In the genomic region with DNA sequence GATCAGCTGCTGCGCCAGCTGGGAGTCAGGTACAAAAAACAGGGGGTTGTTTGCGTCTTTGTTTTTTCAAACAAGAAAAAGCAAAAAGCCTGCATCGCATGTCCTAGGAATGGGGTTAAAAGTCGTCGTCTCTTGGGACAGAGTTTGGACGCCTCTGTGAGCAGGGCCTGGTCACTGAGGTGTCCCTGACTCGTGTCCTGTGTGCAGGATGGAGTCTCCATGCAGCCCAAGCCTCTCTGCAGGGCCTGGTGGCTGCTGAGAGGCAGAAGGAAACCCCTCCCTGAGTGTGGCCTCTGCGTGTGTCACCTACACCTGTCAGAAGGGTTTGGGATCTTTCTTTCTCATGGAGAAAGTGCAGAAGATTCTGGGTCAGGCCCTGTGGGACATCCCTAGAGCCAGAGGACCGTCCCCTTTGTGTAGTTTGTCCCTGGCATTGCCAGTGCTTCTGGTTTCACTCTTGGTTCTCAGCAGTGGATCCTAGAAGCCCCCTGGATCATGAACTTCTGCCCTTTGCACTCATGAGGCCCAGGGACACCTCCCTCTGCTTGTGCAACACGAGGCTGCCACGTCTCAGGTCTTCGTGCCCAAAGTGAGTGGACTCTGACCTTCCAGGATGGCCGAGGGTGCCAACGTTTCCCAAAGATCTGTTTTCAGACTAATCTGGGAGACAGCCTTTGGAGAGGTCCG, we compare ENCODE assay signal across 21 cellular contexts.
"Had no signal": no experiment of that assay in that cellular context is flagged by ENCODE, and none has a peak within 500 bp of the region (broad histone marks: within the 10 kb centered on the region; RNA-seq: fewer than 3 reads in every experiment).

No MANE protein-coding gene starts in this region.

- H3K9ac ChIP-seq: neural progenitor cell had no signal

- H3K36me3 ChIP-seq: neural progenitor cell, prostate gland, right atrium auricular region, vagina had no signal

- H3K4me1 Mint-ChIP-seq: activated CD4-positive, alpha-beta T cell treated with anti-CD3 and anti-CD28 coated beads, Interleukin-2, amount 10 ng/mL, durations not matched to agents 7 days and 5 days had no signal

- H3K4me3 Mint-ChIP-seq: activated CD4-positive, alpha-beta T cell treated with anti-CD3 and anti-CD28 coated beads, Interleukin-2, amount 10 ng/mL, durations not matched to agents 7 days and 5 days; activated CD8-positive, alpha-beta T cell treated with anti-CD3 and anti-CD28 coated beads, Interleukin-2, amount 10 ng/mL, durations not matched to agents 7 days and 5 days; activated T-cell treated with anti-CD3 and anti-CD28 coated beads, Interleukin-2, amount 50 U/mL, for 72 hours; endodermal cell; neural progenitor cell had no signal

- H3K27me3 ChIP-seq: neural progenitor cell, right atrium auricular region, tibial nerve, vagina had no signal

- H3K9me3 Mint-ChIP-seq: activated CD4-positive, alpha-beta T cell treated with anti-CD3 and anti-CD28 coated beads, Interleukin-2, amount 10 ng/mL, durations not matched to agents 7 days and 5 days; activated T-cell treated with anti-CD3 and anti-CD28 coated beads, Interleukin-2, amount 50 U/mL, for 72 hours; endodermal cell; naive thymus-derived CD4-positive, alpha-beta T cell; neural progenitor cell had no signal

- H3K4me3 ChIP-seq: neural progenitor cell, prostate gland, right atrium auricular region, skin epidermis, tibial nerve, vagina had no signal

- ATAC-seq: activated CD8-positive, alpha-beta T cell treated with anti-CD3 and anti-CD28 coated beads, Interleukin-2, amount 10 ng/mL, durations not matched to agents 7 days and 5 days; activated T-cell treated with anti-CD3 and anti-CD28 coated beads, Interleukin-2, amount 50 U/mL, for 72 hours; left cardiac atrium; naive thymus-derived CD4-positive, alpha-beta T cell; SK-N-SH treated with all-trans-retinoic acid at 6 μM for 48 hours had no signal

- H3K27ac ChIP-seq: epithelial cell of prostate, neural progenitor cell, prostate gland, right atrium auricular region, skin epidermis, tibial nerve, vagina had no signal

- H3K27ac Mint-ChIP-seq: activated CD4-positive, alpha-beta T cell treated with anti-CD3 and anti-CD28 coated beads, Interleukin-2, amount 10 ng/mL, durations not matched to agents 7 days and 5 days; activated CD8-positive, alpha-beta T cell treated with anti-CD3 and anti-CD28 coated beads, Interleukin-2, amount 10 ng/mL, durations not matched to agents 7 days and 5 days; activated T-cell treated with anti-CD3 and anti-CD28 coated beads, Interleukin-2, amount 50 U/mL, for 72 hours; endodermal cell; neural progenitor cell had no signal

- H3K9me3 ChIP-seq: prostate gland, right atrium auricular region, tibial nerve, vagina had no signal

- H3K36me3 Mint-ChIP-seq: neural progenitor cell had no signal

- H3K4me1 ChIP-seq: neural progenitor cell, prostate gland had no signal

- DNase-seq: activated CD4-positive, alpha-beta T cell treated with anti-CD3 and anti-CD28 coated beads, Interleukin-2, amount 10 ng/mL, durations not matched to agents 7 days and 5 days; activated CD8-positive, alpha-beta T cell treated with anti-CD3 and anti-CD28 coated beads, Interleukin-2, amount 10 ng/mL, durations not matched to agents 7 days and 5 days; activated effector memory CD4-positive, alpha-beta T cell treated with anti-CD3 and anti-CD28 coated beads, Interleukin-2, amount 50 U/mL, for 16 hours; activated naive CD4-positive, alpha-beta T cell treated with anti-CD3 and anti-CD28 coated beads, Interleukin-2, amount 50 U/mL, for 16 hours; activated T-cell treated with anti-CD3 and anti-CD28 coated beads, Interleukin-2, amount 50 U/mL, for 72 hours; dermis blood vessel endothelial cell; endodermal cell; foreskin fibroblast; left cardiac atrium; mammary epithelial cell; naive thymus-derived CD4-positive, alpha-beta T cell; stimulated activated naive CD4-positive, alpha-beta T cell; T1000 had no signal

- H3K27me3 Mint-ChIP-seq: activated CD4-positive, alpha-beta T cell treated with anti-CD3 and anti-CD28 coated beads, Interleukin-2, amount 10 ng/mL, durations not matched to agents 7 days and 5 days; naive thymus-derived CD4-positive, alpha-beta T cell had no signal
